ENCODE assay signal across 21 cellular contexts in the genomic region with DNA sequence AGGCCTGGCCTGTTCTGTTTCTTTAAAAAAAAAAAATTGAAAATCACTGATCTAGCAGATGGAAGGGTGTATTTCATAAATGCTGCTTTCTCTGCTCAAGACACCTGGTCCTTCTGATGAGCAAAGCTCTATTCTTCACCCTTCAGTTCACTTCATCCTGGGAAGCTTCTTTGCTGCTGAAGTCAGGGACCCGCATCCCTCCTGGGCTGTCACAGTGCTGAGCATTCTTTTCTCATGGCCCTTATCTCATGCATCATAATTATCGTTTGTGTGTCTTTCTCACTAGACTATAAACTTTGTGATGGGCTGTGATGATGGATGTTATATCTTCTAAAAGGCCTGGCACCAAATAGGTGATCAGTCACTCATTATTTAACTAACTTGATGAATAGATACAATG.
DNase-seq lines count a peak whose midpoint lies in the region; ATAC-seq and TF ChIP-seq lines count a peak whose summit lies in the region.
"Had no signal": no experiment of that assay in that cellular context is flagged by ENCODE, and none has a peak within 500 bp of the region (broad histone marks: within the 10 kb centered on the region; RNA-seq: fewer than 3 reads in every experiment).

No MANE protein-coding gene starts in this region.

- POLR2A ChIA-PET in T-cell (lab: Charles Lee): no interaction called here

- no peak for TF ChIP-seq CTCF in vagina (IDR thresholded peaks at IDR 0.05)

- H3K4me3 ChIP-seq in vagina: no peak overlapping the region

- no peaks in the 10 kb centered on the region for H3K36me3 ChIP-seq in vagina
- H3K36me3 ChIP-seq: BE2C had no signal

- CTCF ChIA-PET in T-cell (lab: Charles Lee): no interaction called here

- peak overlapping the region; percentile 24 for H3K27ac ChIP-seq in vagina

- no peaks in the 10 kb centered on the region for H3K4me1 Mint-ChIP-seq in T-cell
- H3K4me1 Mint-ChIP-seq: CD4-positive, CD25-positive, alpha-beta regulatory T cell; CD8-positive, alpha-beta memory T cell had no signal

- intact Hi-C loops in vagina (cut with DNase I) (no loop called here), left cardiac atrium (cut with DNase I) (no loop called here)

- no peaks in the 10 kb centered on the region for H3K9me3 Mint-ChIP-seq in T-cell

- no peaks in the 10 kb centered on the region for H3K27me3 ChIP-seq in vagina

- no peaks in the 10 kb centered on the region for H3K36me3 Mint-ChIP-seq in T-cell
- H3K36me3 Mint-ChIP-seq: CD4-positive, CD25-positive, alpha-beta regulatory T cell; CD8-positive, alpha-beta memory T cell had no signal

- DNase-seq in NCI-H146 (lab: John Stamatoyannopoulos, UW): peak; percentile 46
- DNase-seq in NCI-H2171 (lab: John Stamatoyannopoulos, UW): peak; percentile 60
- DNase-seq in islet precursor cell: peak; percentile 17
- no peak for DNase-seq in vagina (ENCODE audit: extremely low spot score in 2 of 2)
- DNase-seq in T-cell: no peak
- DNase-seq in cerebellum (ENCODE audit: low spot score): no peak
- DNase-seq in left cardiac atrium: no peak
- DNase-seq: ACHN; BE2C; C1 segment of cervical spinal cord; CD4-positive, CD25-positive, alpha-beta regulatory T cell; CD8-positive, alpha-beta memory T cell; COR-L47; DMS153; DMS79; GDM1; GOT3; H7; HFFc6; IMR-90 had no signal

- no peaks in the 10 kb centered on the region for H3K9me3 ChIP-seq in vagina
- H3K9me3 ChIP-seq: BE2C had no signal

- peaks cover 15 to 16% of the 10 kb centered on the region in 2 donors for H3K27me3 Mint-ChIP-seq in T-cell

- ATAC-seq in T-cell (replicated peaks in 1 of 4) (no peak), left cardiac atrium (no peak)
- ATAC-seq: HCT116 had no signal

- no peak overlapping the region for H3K4me3 Mint-ChIP-seq in T-cell
- H3K4me3 Mint-ChIP-seq: CD4-positive, CD25-positive, alpha-beta regulatory T cell; CD8-positive, alpha-beta memory T cell; HFFc6 had no signal

- H3K4me1 ChIP-seq in vagina: no peaks in the 10 kb centered on the region
- H3K4me1 ChIP-seq: BE2C had no signal

- no peak for TF ChIP-seq POLR2A in vagina (IDR thresholded peaks at IDR 0.05)

- no peak overlapping the region for H3K27ac Mint-ChIP-seq in T-cell
- H3K27ac Mint-ChIP-seq: CD4-positive, CD25-positive, alpha-beta regulatory T cell; CD8-positive, alpha-beta memory T cell; HFFc6 had no signal

Comparison
In these comparisons a context has a peak if more than half of its experiments do, and no peak if none do; other contexts are left out.
1. DNase-seq: peak in NCI-H146 (single experiment), NCI-H2171 (single experiment) and islet precursor cell (single experiment); none in vagina (0 of 2), T-cell (0 of 34), cerebellum (single experiment) and left cardiac atrium (single experiment).